In the genomic region with DNA sequence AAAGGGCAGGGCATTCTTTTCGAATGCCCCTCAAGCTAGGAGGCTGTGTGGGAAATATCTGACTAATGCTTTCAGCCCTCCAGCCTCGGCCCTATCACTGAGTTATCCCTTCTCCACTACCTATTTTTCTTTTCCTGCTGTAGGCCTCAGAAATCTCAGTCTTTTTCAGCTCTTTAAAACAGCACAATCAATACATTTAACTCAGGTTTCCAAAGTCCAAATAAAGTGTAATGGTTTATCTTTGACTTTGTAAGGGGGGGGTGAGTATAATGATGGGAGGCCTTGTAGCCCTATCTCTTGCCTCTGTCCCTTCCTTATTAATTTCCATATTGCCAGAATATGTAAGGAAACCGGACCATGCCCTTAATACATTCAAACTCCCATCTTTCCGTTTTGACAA, we compare ENCODE assay signal across 9 cellular contexts. TPM values are rescaled to one million over a fixed set of nuclear protein-coding genes. Genes with fewer than 3 reads are reported as not detected.
A peak's percentile ranks its signal among the peaks of the same experiment; 100 is the strongest.
DNase-seq lines count a peak whose midpoint lies in the region; FAIRE-seq and TF ChIP-seq lines count a peak whose summit lies in the region.
"Had no signal": no experiment of that assay in that cellular context is flagged by ENCODE, and none has a peak within 500 bp of the region (broad histone marks: within the 10 kb centered on the region; RNA-seq: fewer than 3 reads in every experiment).

No MANE protein-coding gene starts in this region.

- H4K5ac ChIP-seq in H1 (ENCODE audit: insufficient read length, low read depth, low read length) = no peak overlapping the region

- peaks cover 5% of the 10 kb centered on the region for H3K23me2 ChIP-seq in H1 (ENCODE audit: low read depth, low read length)

- no peaks in the 10 kb centered on the region for H4K20me1 ChIP-seq in GM23248 (ENCODE audit: insufficient read depth)
- H4K20me1 ChIP-seq in H1 (replicated peaks in 1 of 2; ENCODE audit: control insufficient read depth in 1 of 2, insufficient read depth in 2 of 2, low read length in 2 of 2) = no peaks in the 10 kb centered on the region

- no peaks in the 10 kb centered on the region for H3K27me3 Mint-ChIP-seq in neural crest cell (ENCODE audit: low read depth)

- H3K27ac Mint-ChIP-seq in neural crest cell (ENCODE audit: unreplicated experiment) = peak overlapping the region; percentile 96

- H3K4me2 ChIP-seq in GM23248 (ENCODE audit: unreplicated experiment) (no peak overlapping the region), H1 (ENCODE audit: insufficient read depth in 1 of 2, low read depth in 2 of 2, low read length in 2 of 2) (peak overlapping the region; percentile 79 to 89)

- peaks cover 9% of the 10 kb centered on the region for H3K36me3 Mint-ChIP-seq in neural crest cell (ENCODE audit: low read depth)

- no peak overlapping the region; the same call in 1 of the 2 replicates for H2BK5ac ChIP-seq in H1 (ENCODE audit: low read depth, low read length)

- H3K18ac ChIP-seq in H1 (ENCODE audit: extremely low read depth, low read length) = 0 out of 2 replicates have a peak overlapping the region, but pooled peaks have one; percentile 71

- peaks cover 3% of the 10 kb centered on the region for H3K9me3 Mint-ChIP-seq in neural crest cell

- no peak overlapping the region for H2BK20ac ChIP-seq in H1 (ENCODE audit: low read length)

- POLR2A ChIA-PET in RWPE1 (lab: Yijun Ruan, JAX; ENCODE audit: low non-redundant PET) = no interaction called here
- POLR2A ChIA-PET in H1 (lab: Charles Lee; ENCODE audit: partially characterized antibody) = interaction anchor here (0.8 to 1.8 kb wide), 7 partner anchors 10 to 191 kb away, joined by 3 to 6 read pairs (median 3); no protein-coding TSS in a partner anchor

- H2AK5ac ChIP-seq in H1 (ENCODE audit: low read depth, low read length) = no peak overlapping the region

- DNase-seq in GM23248 = no peak
- DNase-seq in RWPE1 (ENCODE audit: low spot score) = no peak
- DNase-seq in H1 (ENCODE audit: low read depth in 1 of 2, low spot score in 2 of 2) = no peak
- DNase-seq in neural crest cell (ENCODE audit: low read depth, low spot score) = no peak
- DNase-seq in SHP77 treated with DMSO at 0.1 percent for 48 hours (lab: John Stamatoyannopoulos, UW) = no peak
- DNase-seq in NCI-H1417 treated with DMSO at 0.1 percent for 48 hours (lab: John Stamatoyannopoulos, UW) = no peak
- DNase-seq in stimulated activated naive CD4-positive, alpha-beta T cell (lab: John Stamatoyannopoulos, UW) = no peak
- no peak for DNase-seq in esophagus squamous epithelium (lab: John Stamatoyannopoulos, UW)

- H3K14ac ChIP-seq in H1 (ENCODE audit: insufficient read length) = no peak overlapping the region

- TF ChIP-seq EP300 in H1 (IDR thresholded peaks at IDR 0.05; ENCODE audit: borderline replicate concordance in 1 of 2, low read depth in 2 of 2, low read length in 2 of 2) = no peak

- TF ChIP-seq POLR2A in H1 (IDR thresholded peaks at IDR 0.05; ENCODE audit: control extremely low read depth in 1 of 2, low read depth in 2 of 2, low read length in 2 of 2) (no peak), esophagus squamous epithelium (IDR thresholded peaks at IDR 0.05) (no peak)

- H2BK15ac ChIP-seq in H1 (ENCODE audit: low read length) = no peak overlapping the region

- H4K91ac ChIP-seq in H1 (replicated peaks; ENCODE audit: insufficient read length, low read length) = no peak overlapping the region

- no peaks in the 10 kb centered on the region for H3K4me1 ChIP-seq in GM23248 (ENCODE audit: insufficient read depth)
- peaks cover 0 to 5% (median 2%) of the 10 kb centered on the region in 4 experiments; a peak in 3 of 7 replicates for H3K4me1 ChIP-seq in H1 (replicated peaks in 1 of 4; ENCODE audit: control insufficient read depth in 3 of 4, insufficient read depth in 4 of 4, low read length in 3 of 4)
- H3K4me1 ChIP-seq in esophagus squamous epithelium = peaks cover 0 to 15% (median 0%) of the 10 kb centered on the region in 3 donors
- H3K4me1 ChIP-seq: ascending aorta had no signal

- TF ChIP-seq RAD21 in H1 (IDR thresholded peaks at IDR 0.05 in 1 of 2, conservative IDR thresholded peaks at IDR 0.05 in 1 of 2; ENCODE audit: low read depth in 2 of 2, low read length in 2 of 2) = no peak

- H3K4me1 Mint-ChIP-seq in neural crest cell = peaks cover 39% of the 10 kb centered on the region

- CTCF ChIA-PET in RWPE1 (lab: Yijun Ruan, JAX) (no interaction called here), H1 (lab: Charles Lee; ENCODE audit: partially characterized antibody) (no interaction called here)

- H4K8ac ChIP-seq in H1 (ENCODE audit: extremely low read depth, insufficient read depth, low read length) = no peak overlapping the region

- no peak overlapping the region for H3K4ac ChIP-seq in H1 (replicated peaks; ENCODE audit: insufficient read length, low read depth, low read length)

- intact Hi-C loops in esophagus squamous epithelium (cut with DNase I) = no loop called here

- no peaks in the 10 kb centered on the region for H3F3A ChIP-seq in GM23248 (ENCODE audit: insufficient read depth)

- no peaks in the 10 kb centered on the region for H3K9me3 ChIP-seq in GM23248 (ENCODE audit: low read depth)
- H3K9me3 ChIP-seq in H1 (ENCODE audit: insufficient read depth in 2 of 2, low read depth in 1 of 2, low read length in 1 of 2) = no peaks in the 10 kb centered on the region
- no peaks in the 10 kb centered on the region for H3K9me3 ChIP-seq in esophagus squamous epithelium
- H3K9me3 ChIP-seq: ascending aorta had no signal

- H3K56ac ChIP-seq in H1 (replicated peaks; ENCODE audit: insufficient read length, low read depth, low read length) = no peak overlapping the region

- H2AFZ ChIP-seq in GM23248 (peak overlapping the region; percentile 84; the same call in 1 of the 2 replicates), H1 (ENCODE audit: low read length) (no peak overlapping the region)

- WGBS in GM23248 (ENCODE audit: low coverage in 1 of 2, low lambda C conversion rate in 2 of 2, missing lambda C conversion rate in 2 of 2), 2 experiments = 60 to 75% methylated on average over 4 of the region's 4 CpGs
- 69% methylated on average over 4 of the region's 4 CpGs; no CpG with 5 or more reads in 1 of the 2 experiments for WGBS in H1 (ENCODE audit: extremely low coverage in 1 of 2, insufficient coverage in 1 of 2, insufficient read length in 1 of 2, insufficient replicate concordance in 2 of 2, low coverage in 1 of 2, low lambda C conversion rate in 2 of 2, missing lambda C conversion rate in 1 of 2), 2 experiments
- 48 to 100% methylated on average over 2 to 4 of the region's 4 CpGs for WGBS in esophagus squamous epithelium, 2 donors

- H3K79me1 ChIP-seq in H1 (ENCODE audit: low read depth, low read length) = no peaks in the 10 kb centered on the region

- TF ChIP-seq CTCF in RWPE1 (conservative IDR thresholded peaks at IDR 0.05; ENCODE audit: low read depth) (no peak), H1 (IDR thresholded peaks at IDR 0.05; ENCODE audit: control extremely low read depth in 1 of 3, insufficient read depth in 1 of 3, low read depth in 1 of 3, low read length in 3 of 3) (no peak), neural crest cell (conservative IDR thresholded peaks at IDR 0.05) (no peak), esophagus squamous epithelium (IDR thresholded peaks at IDR 0.05) (no peak)

- H3K27ac ChIP-seq in GM23248 = no peak overlapping the region
- H3K27ac ChIP-seq in RWPE1 = peak overlapping the region; percentile 87
- H3K27ac ChIP-seq in H1 (ENCODE audit: low read depth, low read length) = peak overlapping the region; percentile 96; the same call in 1 of the 2 replicates
- no peak overlapping the region for H3K27ac ChIP-seq in esophagus squamous epithelium

- H3K9ac ChIP-seq in GM23248 (no peak overlapping the region), H1 (replicated peaks in 1 of 4; ENCODE audit: extremely low read depth in 1 of 4, low read depth in 3 of 4, low read length in 3 of 4) (peak overlapping the region in 2 of 4 experiments; percentile 63 to 82; a peak in 2 of 7 replicates)

- H3K27me3 ChIP-seq in GM23248 (replicated peaks; ENCODE audit: insufficient read depth) = no peaks in the 10 kb centered on the region
- H3K27me3 ChIP-seq in H1 (replicated peaks in 1 of 4; ENCODE audit: control insufficient read depth in 3 of 4, extremely low read depth in 1 of 4, insufficient read depth in 3 of 4, low read length in 3 of 4) = no peaks in the 10 kb centered on the region
- H3K27me3 ChIP-seq in esophagus squamous epithelium = peaks cover 0 to 14% (median 3%) of the 10 kb centered on the region in 4 donors
- H3K27me3 ChIP-seq: ascending aorta had no signal

- H2BK12ac ChIP-seq in H1 (ENCODE audit: low read depth, low read length) = peak overlapping the region; percentile 50; the same call in 1 of the 2 replicates

- H3K36me3 ChIP-seq in GM23248 (ENCODE audit: low read depth) = no peaks in the 10 kb centered on the region
- H3K36me3 ChIP-seq in H1 (ENCODE audit: control insufficient read depth in 2 of 4, insufficient read depth in 4 of 4, low read length in 3 of 4) = no peaks in the 10 kb centered on the region
- no peaks in the 10 kb centered on the region for H3K36me3 ChIP-seq in esophagus squamous epithelium
- H3K36me3 ChIP-seq: ascending aorta had no signal

- FAIRE-seq in H1 (lab: Jason Lieb, UNC) = no peak

- H3K79me2 ChIP-seq in GM23248 (ENCODE audit: insufficient read depth) (no peaks in the 10 kb centered on the region), H1 (ENCODE audit: control insufficient read depth in 1 of 2, insufficient read depth in 2 of 2, low read length in 2 of 2) (peaks cover 0 to 24% of the 10 kb centered on the region in 2 experiments; a peak in 2 of 4 replicates)

- H3K4me3 Mint-ChIP-seq in neural crest cell = peak overlapping the region; percentile 100

- H3K9me2 ChIP-seq in GM23248 (ENCODE audit: insufficient read depth) = no peaks in the 10 kb centered on the region

- H3K23ac ChIP-seq in H1 (ENCODE audit: insufficient read length) = no peak overlapping the region

- no peak overlapping the region for H2BK120ac ChIP-seq in H1 (replicated peaks; ENCODE audit: low read depth, low read length)

- H3K4me3 ChIP-seq in GM23248 (no peak overlapping the region), H1 (ENCODE audit: extremely low read depth in 1 of 4, insufficient read depth in 2 of 4, low read depth in 3 of 4, low read length in 4 of 4) (peak overlapping the region in 2 of 4 experiments; percentile 46 to 99; a peak in 3 of 8 replicates), esophagus squamous epithelium (peak overlapping the region in 1 of 4 donors; percentile 69)

- in situ Hi-C loops in GM23248 (cut with MboI) = no loop called here

RNA-seq across cellular contexts. Expression of gene WNK3, which starts 1.6 kb away (rescaled TPM):
- total RNA-seq in GM23248 (2014; rRNA removed; shearing (Covaris generic)) = 0.43 and 0.63 TPM in 2 replicates
- polyA plus RNA-seq in GM23248 (2016; fragmentation: Nextera tagmentation; extraction: Ambion mirVana) (0.29 and 0.39 TPM in 2 replicates), H1 (2011; rRNA removed) (3.7 and 5.5 TPM in 2 replicates)
- 37.1 and 37.5 TPM in 2 replicates for total RNA-seq in H1 (2021; fragmentation: NEBNext Ultra II Directional; extraction: Animal tissue kit (Norgen Biotek cat#: 25700))
- polyA plus RNA-seq in H1 (2011; cell fraction: cytosol; rRNA removed) = 6.7 TPM
- polyA plus RNA-seq in H1 (2011; cell fraction: nucleus; rRNA removed) = 4.0 TPM
- 3.9 to 7.4 TPM (median 4.9 TPM) in 4 replicates for polyA plus RNA-seq in H1 (2012, experiment 1 of 2)
- 0.47 TPM for polyA plus RNA-seq in H1 (2012, experiment 2 of 2)
- polyA plus RNA-seq in H1 (2013, experiment 1 of 2) = 5.3 TPM
- 5.6 TPM for polyA plus RNA-seq in H1 (2013, experiment 2 of 2)
- polyA minus RNA-seq in H1 (2011; rRNA and poly(A)+ RNA removed) = 40.6 and 64.0 TPM in 2 replicates
- polyA minus RNA-seq in H1 (2011; cell fraction: cytosol; rRNA and poly(A)+ RNA removed) = 22.8 TPM
- polyA minus RNA-seq in H1 (2011; cell fraction: nucleus; rRNA and poly(A)+ RNA removed) = 29.9 TPM
- total RNA-seq in neural crest cell (29.3 and 30.7 TPM in 2 replicates), esophagus squamous epithelium (1 to 10 TPM in 1 of 4 donors, under 1 TPM in 3; 0.29 to 1.5 (median 0.57) TPM)

Comparison
In these comparisons a context has a peak if more than half of its experiments do, and no peak if none do; other contexts are left out.
1. H3K27ac ChIP-seq: peak in RWPE1 (single experiment) and H1 (single experiment); none in GM23248 (single experiment) and esophagus squamous epithelium (0 of 4).
2. RNA of gene WNK3, which starts 1.6 kb away (total RNA-seq): 37.1 to 37.5 TPM in H1 and 29.3 to 30.7 TPM in neural crest cell; 0.29 to 1.5 TPM in esophagus squamous epithelium and 0.43 to 0.63 TPM in GM23248; every median in the first group is over 10 times any median in the second.